9 cellular contexts compared by ENCODE assay signal in the genomic region with DNA sequence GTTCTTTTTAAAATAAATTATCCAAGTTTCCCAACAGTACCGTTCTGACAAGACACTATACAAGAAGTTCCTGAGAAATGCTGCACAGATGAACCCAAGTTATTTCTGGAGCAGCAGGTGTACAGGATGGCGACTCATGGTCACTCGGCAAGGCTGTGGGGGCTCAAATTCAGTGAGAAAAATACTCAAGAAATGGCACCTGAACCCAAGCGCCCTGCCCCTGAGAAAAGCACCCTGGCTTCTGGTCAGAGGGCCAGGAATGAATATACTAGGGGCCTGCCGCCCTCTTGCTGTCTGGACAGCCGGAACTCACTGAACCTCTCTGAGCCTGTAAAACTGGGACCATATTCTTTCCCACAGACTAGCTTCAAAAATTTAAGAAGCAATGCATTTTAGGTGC. TPM values are rescaled to one million over a fixed set of nuclear protein-coding genes. Genes with fewer than 3 reads are reported as not detected.
DNase-seq lines count a peak whose midpoint lies in the region; ATAC-seq and TF ChIP-seq lines count a peak whose summit lies in the region.
"Had no signal": no experiment of that assay in that cellular context is flagged by ENCODE, and none has a peak within 500 bp of the region (broad histone marks: within the 10 kb centered on the region; RNA-seq: fewer than 3 reads in every experiment).

No MANE protein-coding gene starts in this region.

- TF ChIP-seq CTCF in Calu3 (IDR thresholded peaks at IDR 0.05; ENCODE audit: unreplicated experiment) (no peak), endodermal cell (conservative IDR thresholded peaks at IDR 0.05) (no peak), neutrophil (IDR thresholded peaks at IDR 0.05) (no peak), GM13976 (IDR thresholded peaks at IDR 0.05; ENCODE audit: borderline replicate concordance, control extremely low read depth, extremely low read depth, insufficient read depth, missing control alignments) (no peak)

- H3K27ac Mint-ChIP-seq in Calu3 (ENCODE audit: unreplicated experiment) (no peak overlapping the region), endodermal cell (no peak overlapping the region)

- H3K27me3 Mint-ChIP-seq in Calu3 (ENCODE audit: unreplicated experiment), result no peaks in the 10 kb centered on the region
- no peaks in the 10 kb centered on the region for H3K27me3 Mint-ChIP-seq in endodermal cell (ENCODE audit: insufficient read depth)

- H3K4me1 Mint-ChIP-seq in Calu3 (ENCODE audit: low read depth, unreplicated experiment), result peaks cover 43% of the 10 kb centered on the region
- peaks cover 45% of the 10 kb centered on the region for H3K4me1 Mint-ChIP-seq in endodermal cell

- no peak overlapping the region for H3K9ac ChIP-seq in NT2/D1 (ENCODE audit: insufficient read length, low read depth)
- no peak overlapping the region for H3K9ac ChIP-seq in endodermal cell (ENCODE audit: extremely low read depth, low read length, poor library complexity, severe bottlenecking)

- peaks cover 35% of the 10 kb centered on the region; the same call in 1 of the 2 replicates for H3K9me3 ChIP-seq in NT2/D1 (ENCODE audit: insufficient read depth, low read length)
- peaks cover 10% of the 10 kb centered on the region for H3K9me3 ChIP-seq in endodermal cell (ENCODE audit: control insufficient read depth, low read length)
- H3K9me3 ChIP-seq in neutrophil, result no peaks in the 10 kb centered on the region

- peak overlapping the region; percentile 78 for H3K4me3 Mint-ChIP-seq in Calu3 (ENCODE audit: low read depth, unreplicated experiment)
- peak overlapping the region; percentile 84 for H3K4me3 Mint-ChIP-seq in endodermal cell

- H3K27me3 ChIP-seq in NT2/D1 (ENCODE audit: insufficient read depth, insufficient read length), result no peaks in the 10 kb centered on the region
- no peaks in the 10 kb centered on the region for H3K27me3 ChIP-seq in endodermal cell (ENCODE audit: control insufficient read depth, insufficient read depth, low read length, poor library complexity, severe bottlenecking)
- no peaks in the 10 kb centered on the region for H3K27me3 ChIP-seq in neutrophil

- H3K36me3 ChIP-seq in NT2/D1 (ENCODE audit: insufficient read depth, insufficient read length, low read length), result peaks cover 16% of the 10 kb centered on the region
- no peaks in the 10 kb centered on the region for H3K36me3 ChIP-seq in endodermal cell (ENCODE audit: control insufficient read depth, insufficient read depth, low read length)
- H3K36me3 ChIP-seq in neutrophil, result no peaks in the 10 kb centered on the region

- DNase-seq in Calu3, result no peak
- no peak for DNase-seq in NT2/D1 (ENCODE audit: low read depth, low spot score)
- DNase-seq in endodermal cell, result no peak
- no peak for DNase-seq in NCI-H2029 treated with DMSO at 0.1 percent for 48 hours (lab: John Stamatoyannopoulos, UW)
- DNase-seq in GM13976 (ENCODE audit: low spot score), result no peak
- DNase-seq: NCI-H1105 had no signal

- ATAC-seq in GM19023 (IDR thresholded peaks at IDR 0.05; ENCODE audit: unreplicated experiment) (no peak), GM19455 (IDR thresholded peaks at IDR 0.05; ENCODE audit: unreplicated experiment) (no peak)

- BruUV-seq in Calu3 (replicated peaks; lab: Mats Ljungman, UMichigan), result no TSS peak

- peak overlapping the region; percentile 69 for H3K4me3 ChIP-seq in NT2/D1 (ENCODE audit: insufficient read length, low read depth)
- peak overlapping the region; percentile 94 for H3K4me3 ChIP-seq in endodermal cell (ENCODE audit: low read length)
- H3K4me3 ChIP-seq in neutrophil (ENCODE audit: low read depth in 1 of 2, low read length in 1 of 2), result peak overlapping the region; percentile 77 to 84

- intact Hi-C loops in Calu3 (cut with micrococcal nuclease; ENCODE audit: unreplicated experiment), result loop anchor here (10.0 kb wide), 1 partner anchor 83 kb away; no protein-coding TSS in a partner anchor

- CTCF ChIA-PET in Calu3 (lab: Charles Lee), result no interaction called here

- no peaks in the 10 kb centered on the region for H3K9me3 Mint-ChIP-seq in Calu3 (ENCODE audit: low read depth, unreplicated experiment)
- no peaks in the 10 kb centered on the region for H3K9me3 Mint-ChIP-seq in endodermal cell

- in situ Hi-C loops in GM13976 (cut with MboI; ENCODE audit: low sequenced_read_pairs, unreplicated experiment), result loop anchor here (10.0 kb wide), 1 partner anchor 63 kb away; no protein-coding TSS in a partner anchor

- peaks cover 12% of the 10 kb centered on the region for H3K4me1 ChIP-seq in NT2/D1 (ENCODE audit: insufficient read depth, insufficient read length)
- no peaks in the 10 kb centered on the region for H3K4me1 ChIP-seq in endodermal cell (ENCODE audit: control insufficient read depth, insufficient read depth, low read length)
- peaks cover 45 to 57% of the 10 kb centered on the region in 2 experiments for H3K4me1 ChIP-seq in neutrophil (ENCODE audit: control insufficient read depth in 1 of 2, insufficient read depth in 1 of 2, low read depth in 1 of 2, low read length in 1 of 2)

- H3K36me3 Mint-ChIP-seq in Calu3 (ENCODE audit: insufficient read depth, unreplicated experiment), result peaks cover 24% of the 10 kb centered on the region
- H3K36me3 Mint-ChIP-seq in endodermal cell (ENCODE audit: low read depth), result peaks cover 4% of the 10 kb centered on the region

- no peak overlapping the region for H3K27ac ChIP-seq in endodermal cell (ENCODE audit: low read depth, low read length)
- peak overlapping the region; percentile 99 for H3K27ac ChIP-seq in neutrophil

- WGBS in endodermal cell (ENCODE audit: insufficient coverage in 1 of 2, insufficient read length in 1 of 2), 2 experiments, result 97 to 100% methylated on average over 3 to 6 of the region's 6 CpGs

RNA-seq across cellular contexts. Expression of a gene that starts 1.6 kb away (rescaled TPM):
- total RNA-seq in Calu3 (2022) (32.5 and 33.4 TPM in 2 replicates), endodermal cell (10 to 100 TPM; 63.4 to 85.5 TPM)
- 38.1 TPM for polyA plus RNA-seq in endodermal cell (2013, experiment 1 of 2)
- 34.1 TPM for polyA plus RNA-seq in endodermal cell (2013, experiment 2 of 2)
